In the genomic region with DNA sequence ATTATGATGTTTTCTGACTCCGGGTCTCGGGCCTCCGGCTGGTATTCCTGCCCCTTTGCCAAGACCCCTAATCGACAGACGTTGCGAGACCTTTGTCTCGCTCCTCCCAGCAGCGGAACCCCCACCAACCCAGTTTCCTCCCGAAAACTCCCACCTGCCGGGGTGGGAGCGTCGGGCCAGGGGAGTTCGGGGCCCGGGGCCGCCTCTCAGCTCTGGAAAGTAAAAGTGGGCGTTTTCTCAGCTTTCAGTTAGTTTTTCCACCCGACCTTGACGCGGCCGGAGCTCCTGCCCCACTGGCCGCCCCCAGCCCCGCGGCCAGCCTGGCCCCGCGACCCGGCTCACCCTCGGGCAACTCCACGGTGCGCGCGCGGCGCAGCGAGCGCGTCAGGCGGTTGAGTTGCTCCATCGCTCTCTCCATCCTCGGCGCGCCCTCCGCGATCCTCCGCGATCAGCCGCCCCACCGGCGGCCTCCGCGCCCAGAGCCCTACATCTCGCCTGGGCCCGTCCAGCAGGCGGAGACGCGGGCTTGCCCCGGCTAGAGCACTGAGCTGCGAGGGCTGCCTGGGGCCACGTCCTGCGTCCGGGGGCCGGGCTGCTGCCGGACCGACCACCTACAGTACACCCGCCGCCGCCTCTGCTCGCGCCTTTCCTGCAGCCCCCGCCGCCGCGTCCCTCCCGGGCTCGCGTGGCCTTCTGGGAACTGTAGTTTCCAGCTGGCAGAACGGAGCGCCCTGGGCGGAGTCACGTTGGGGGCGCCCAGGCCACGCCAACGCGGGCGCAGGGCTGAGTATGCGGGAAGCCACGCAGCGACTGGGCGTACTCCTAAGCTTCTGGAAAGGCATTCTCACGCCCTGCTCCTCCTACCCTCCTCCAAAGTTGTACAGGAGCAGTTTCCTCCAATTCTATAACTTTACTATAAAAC, we compare ENCODE assay signal across 1 cellular context.
TF ChIP-seq lines count a peak whose summit lies in the region.

A gene with protein sequence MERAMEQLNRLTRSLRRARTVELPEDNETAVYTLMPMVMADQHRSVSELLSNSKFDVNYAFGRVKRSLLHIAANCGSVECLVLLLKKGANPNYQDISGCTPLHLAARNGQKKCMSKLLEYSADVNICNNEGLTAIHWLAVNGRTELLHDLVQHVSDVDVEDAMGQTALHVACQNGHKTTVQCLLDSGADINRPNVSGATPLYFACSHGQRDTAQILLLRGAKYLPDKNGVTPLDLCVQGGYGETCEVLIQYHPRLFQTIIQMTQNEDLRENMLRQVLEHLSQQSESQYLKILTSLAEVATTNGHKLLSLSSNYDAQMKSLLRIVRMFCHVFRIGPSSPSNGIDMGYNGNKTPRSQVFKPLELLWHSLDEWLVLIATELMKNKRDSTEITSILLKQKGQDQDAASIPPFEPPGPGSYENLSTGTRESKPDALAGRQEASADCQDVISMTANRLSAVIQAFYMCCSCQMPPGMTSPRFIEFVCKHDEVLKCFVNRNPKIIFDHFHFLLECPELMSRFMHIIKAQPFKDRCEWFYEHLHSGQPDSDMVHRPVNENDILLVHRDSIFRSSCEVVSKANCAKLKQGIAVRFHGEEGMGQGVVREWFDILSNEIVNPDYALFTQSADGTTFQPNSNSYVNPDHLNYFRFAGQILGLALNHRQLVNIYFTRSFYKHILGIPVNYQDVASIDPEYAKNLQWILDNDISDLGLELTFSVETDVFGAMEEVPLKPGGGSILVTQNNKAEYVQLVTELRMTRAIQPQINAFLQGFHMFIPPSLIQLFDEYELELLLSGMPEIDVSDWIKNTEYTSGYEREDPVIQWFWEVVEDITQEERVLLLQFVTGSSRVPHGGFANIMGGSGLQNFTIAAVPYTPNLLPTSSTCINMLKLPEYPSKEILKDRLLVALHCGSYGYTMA (minus strand): TSS at position 695 of the 922 bp plus-strand sequence. CDS start 277 bp downstream, at position 418.

TF ChIP-seq in K562, 482 proteins besides CTCF, POLR2A, EP300 and RAD21 (continued from another document and continues in another):
- TF ChIP-seq MYBL2 (IDR thresholded peaks at IDR 0.05; ENCODE audit: low read depth): no peak
- no peak for TF ChIP-seq MYBL2 (CRISPR knock-in tag; IDR thresholded peaks at IDR 0.05; ENCODE audit: borderline replicate concordance)
- peak; percentile 83 to 86 for TF ChIP-seq NRF1 (conservative IDR thresholded peaks at IDR 0.05 in 1 of 2, IDR thresholded peaks at IDR 0.05 in 1 of 2)
- TF ChIP-seq, protein P1, sequence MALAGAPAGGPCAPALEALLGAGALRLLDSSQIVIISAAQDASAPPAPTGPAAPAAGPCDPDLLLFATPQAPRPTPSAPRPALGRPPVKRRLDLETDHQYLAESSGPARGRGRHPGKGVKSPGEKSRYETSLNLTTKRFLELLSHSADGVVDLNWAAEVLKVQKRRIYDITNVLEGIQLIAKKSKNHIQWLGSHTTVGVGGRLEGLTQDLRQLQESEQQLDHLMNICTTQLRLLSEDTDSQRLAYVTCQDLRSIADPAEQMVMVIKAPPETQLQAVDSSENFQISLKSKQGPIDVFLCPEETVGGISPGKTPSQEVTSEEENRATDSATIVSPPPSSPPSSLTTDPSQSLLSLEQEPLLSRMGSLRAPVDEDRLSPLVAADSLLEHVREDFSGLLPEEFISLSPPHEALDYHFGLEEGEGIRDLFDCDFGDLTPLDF (CRISPR knock-in tag; IDR thresholded peaks at IDR 0.05): peak; percentile 27; the same call in 1 of the 2 replicates
- peak in 1 of 2 experiments; percentile 25; a peak in 1 of 4 replicates for TF ChIP-seq KDM4B (IDR thresholded peaks at IDR 0.05; ENCODE audit: borderline replicate concordance in 2 of 2, low read depth in 1 of 2)
- TF ChIP-seq TARDBP (IDR thresholded peaks at IDR 0.05): no peak
- TF ChIP-seq MIER1 (IDR thresholded peaks at IDR 0.05; ENCODE audit: low read depth): no peak
- TF ChIP-seq TFAM (CRISPR knock-in tag; conservative IDR thresholded peaks at IDR 0.05): no peak
- TF ChIP-seq BDP1 (IDR thresholded peaks at IDR 0.05; ENCODE audit: insufficient read depth, insufficient read length): no peak
- no peak for TF ChIP-seq KAT2B (IDR thresholded peaks at IDR 0.05; ENCODE audit: low read depth, low read length)
- TF ChIP-seq, protein P2, sequence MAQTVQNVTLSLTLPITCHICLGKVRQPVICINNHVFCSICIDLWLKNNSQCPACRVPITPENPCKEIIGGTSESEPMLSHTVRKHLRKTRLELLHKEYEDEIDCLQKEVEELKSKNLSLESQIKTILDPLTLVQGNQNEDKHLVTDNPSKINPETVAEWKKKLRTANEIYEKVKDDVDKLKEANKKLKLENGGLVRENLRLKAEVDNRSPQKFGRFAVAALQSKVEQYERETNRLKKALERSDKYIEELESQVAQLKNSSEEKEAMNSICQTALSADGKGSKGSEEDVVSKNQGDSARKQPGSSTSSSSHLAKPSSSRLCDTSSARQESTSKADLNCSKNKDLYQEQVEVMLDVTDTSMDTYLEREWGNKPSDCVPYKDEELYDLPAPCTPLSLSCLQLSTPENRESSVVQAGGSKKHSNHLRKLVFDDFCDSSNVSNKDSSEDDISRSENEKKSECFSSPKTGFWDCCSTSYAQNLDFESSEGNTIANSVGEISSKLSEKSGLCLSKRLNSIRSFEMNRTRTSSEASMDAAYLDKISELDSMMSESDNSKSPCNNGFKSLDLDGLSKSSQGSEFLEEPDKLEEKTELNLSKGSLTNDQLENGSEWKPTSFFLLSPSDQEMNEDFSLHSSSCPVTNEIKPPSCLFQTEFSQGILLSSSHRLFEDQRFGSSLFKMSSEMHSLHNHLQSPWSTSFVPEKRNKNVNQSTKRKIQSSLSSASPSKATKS (CRISPR knock-in tag; IDR thresholded peaks at IDR 0.05): no peak
- TF ChIP-seq SIX5 (IDR thresholded peaks at IDR 0.05; ENCODE audit: borderline replicate concordance in 1 of 2, insufficient read depth in 1 of 2, low read depth in 1 of 2, low read length in 2 of 2): peak; percentile 56 to 72
- no peak for TF ChIP-seq RAD51 (IDR thresholded peaks at IDR 0.05; ENCODE audit: borderline replicate concordance, low read depth)
- TF ChIP-seq, protein P3, sequence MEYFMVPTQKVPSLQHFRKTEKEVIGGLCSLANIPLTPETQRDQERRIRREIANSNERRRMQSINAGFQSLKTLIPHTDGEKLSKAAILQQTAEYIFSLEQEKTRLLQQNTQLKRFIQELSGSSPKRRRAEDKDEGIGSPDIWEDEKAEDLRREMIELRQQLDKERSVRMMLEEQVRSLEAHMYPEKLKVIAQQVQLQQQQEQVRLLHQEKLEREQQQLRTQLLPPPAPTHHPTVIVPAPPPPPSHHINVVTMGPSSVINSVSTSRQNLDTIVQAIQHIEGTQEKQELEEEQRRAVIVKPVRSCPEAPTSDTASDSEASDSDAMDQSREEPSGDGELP (CRISPR knock-in tag; IDR thresholded peaks at IDR 0.05; ENCODE audit: borderline replicate concordance): peak; percentile 97
- TF ChIP-seq, protein P4, sequence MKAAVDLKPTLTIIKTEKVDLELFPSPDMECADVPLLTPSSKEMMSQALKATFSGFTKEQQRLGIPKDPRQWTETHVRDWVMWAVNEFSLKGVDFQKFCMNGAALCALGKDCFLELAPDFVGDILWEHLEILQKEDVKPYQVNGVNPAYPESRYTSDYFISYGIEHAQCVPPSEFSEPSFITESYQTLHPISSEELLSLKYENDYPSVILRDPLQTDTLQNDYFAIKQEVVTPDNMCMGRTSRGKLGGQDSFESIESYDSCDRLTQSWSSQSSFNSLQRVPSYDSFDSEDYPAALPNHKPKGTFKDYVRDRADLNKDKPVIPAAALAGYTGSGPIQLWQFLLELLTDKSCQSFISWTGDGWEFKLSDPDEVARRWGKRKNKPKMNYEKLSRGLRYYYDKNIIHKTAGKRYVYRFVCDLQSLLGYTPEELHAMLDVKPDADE (conservative IDR thresholded peaks at IDR 0.05; ENCODE audit: control insufficient read depth, low read depth, low read length): peak; percentile 86
- no peak for TF ChIP-seq HDAC3 (IDR thresholded peaks at IDR 0.05; ENCODE audit: borderline replicate concordance, partially characterized antibody)
- TF ChIP-seq, protein P5, sequence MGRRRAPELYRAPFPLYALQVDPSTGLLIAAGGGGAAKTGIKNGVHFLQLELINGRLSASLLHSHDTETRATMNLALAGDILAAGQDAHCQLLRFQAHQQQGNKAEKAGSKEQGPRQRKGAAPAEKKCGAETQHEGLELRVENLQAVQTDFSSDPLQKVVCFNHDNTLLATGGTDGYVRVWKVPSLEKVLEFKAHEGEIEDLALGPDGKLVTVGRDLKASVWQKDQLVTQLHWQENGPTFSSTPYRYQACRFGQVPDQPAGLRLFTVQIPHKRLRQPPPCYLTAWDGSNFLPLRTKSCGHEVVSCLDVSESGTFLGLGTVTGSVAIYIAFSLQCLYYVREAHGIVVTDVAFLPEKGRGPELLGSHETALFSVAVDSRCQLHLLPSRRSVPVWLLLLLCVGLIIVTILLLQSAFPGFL (CRISPR knock-in tag; IDR thresholded peaks at IDR 0.05): no peak
- no peak for TF ChIP-seq ILF3 (IDR thresholded peaks at IDR 0.05; ENCODE audit: borderline replicate concordance)
- TF ChIP-seq CC2D1A (IDR thresholded peaks at IDR 0.05): no peak
- TF ChIP-seq POLR2G (IDR thresholded peaks at IDR 0.05; ENCODE audit: low read depth, low read length): peak; percentile 86
- no peak for TF ChIP-seq PHB (CRISPR knock-in tag; IDR thresholded peaks at IDR 0.05)
- TF ChIP-seq, protein P6, sequence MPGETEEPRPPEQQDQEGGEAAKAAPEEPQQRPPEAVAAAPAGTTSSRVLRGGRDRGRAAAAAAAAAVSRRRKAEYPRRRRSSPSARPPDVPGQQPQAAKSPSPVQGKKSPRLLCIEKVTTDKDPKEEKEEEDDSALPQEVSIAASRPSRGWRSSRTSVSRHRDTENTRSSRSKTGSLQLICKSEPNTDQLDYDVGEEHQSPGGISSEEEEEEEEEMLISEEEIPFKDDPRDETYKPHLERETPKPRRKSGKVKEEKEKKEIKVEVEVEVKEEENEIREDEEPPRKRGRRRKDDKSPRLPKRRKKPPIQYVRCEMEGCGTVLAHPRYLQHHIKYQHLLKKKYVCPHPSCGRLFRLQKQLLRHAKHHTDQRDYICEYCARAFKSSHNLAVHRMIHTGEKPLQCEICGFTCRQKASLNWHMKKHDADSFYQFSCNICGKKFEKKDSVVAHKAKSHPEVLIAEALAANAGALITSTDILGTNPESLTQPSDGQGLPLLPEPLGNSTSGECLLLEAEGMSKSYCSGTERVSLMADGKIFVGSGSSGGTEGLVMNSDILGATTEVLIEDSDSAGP (CRISPR knock-in tag; IDR thresholded peaks at IDR 0.05): no peak
- TF ChIP-seq ZFP36 (IDR thresholded peaks at IDR 0.05; ENCODE audit: low read depth, low read length, partially characterized antibody): peak; percentile 24
- TF ChIP-seq MAFK (IDR thresholded peaks at IDR 0.05; ENCODE audit: low read length): no peak
- peak; percentile 91 for TF ChIP-seq HNRNPLL (IDR thresholded peaks at IDR 0.05; ENCODE audit: low read depth, low read length, poor library complexity, severe bottlenecking)
- peak; percentile 52; the same call in 1 of the 2 replicates for TF ChIP-seq ATF1 (CRISPR knock-in tag; IDR thresholded peaks at IDR 0.05)
- TF ChIP-seq ATF1 (tag; IDR thresholded peaks at IDR 0.05): peak; percentile 93
- no peak for TF ChIP-seq NCOA4 (IDR thresholded peaks at IDR 0.05; ENCODE audit: partially characterized antibody)
- TF ChIP-seq, protein P7, sequence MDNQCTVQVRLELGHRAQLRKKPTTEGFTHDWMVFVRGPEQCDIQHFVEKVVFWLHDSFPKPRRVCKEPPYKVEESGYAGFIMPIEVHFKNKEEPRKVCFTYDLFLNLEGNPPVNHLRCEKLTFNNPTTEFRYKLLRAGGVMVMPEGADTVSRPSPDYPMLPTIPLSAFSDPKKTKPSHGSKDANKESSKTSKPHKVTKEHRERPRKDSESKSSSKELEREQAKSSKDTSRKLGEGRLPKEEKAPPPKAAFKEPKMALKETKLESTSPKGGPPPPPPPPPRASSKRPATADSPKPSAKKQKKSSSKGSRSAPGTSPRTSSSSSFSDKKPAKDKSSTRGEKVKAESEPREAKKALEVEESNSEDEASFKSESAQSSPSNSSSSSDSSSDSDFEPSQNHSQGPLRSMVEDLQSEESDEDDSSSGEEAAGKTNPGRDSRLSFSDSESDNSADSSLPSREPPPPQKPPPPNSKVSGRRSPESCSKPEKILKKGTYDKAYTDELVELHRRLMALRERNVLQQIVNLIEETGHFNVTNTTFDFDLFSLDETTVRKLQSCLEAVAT (IDR thresholded peaks at IDR 0.05): peak in 1 of 2 experiments; percentile 98; a peak in 2 of 4 replicates
- TF ChIP-seq CBX8 (IDR thresholded peaks at IDR 0.05; ENCODE audit: borderline replicate concordance, extremely low read depth, low read depth, low read length, poor library complexity, severe bottlenecking): no peak
- TF ChIP-seq ADNP (tag; IDR thresholded peaks at IDR 0.05): no peak
- no peak for TF ChIP-seq NR3C1 (CRISPR knock-in tag; IDR thresholded peaks at IDR 0.05)
- no peak for TF ChIP-seq GTF2F1 (IDR thresholded peaks at IDR 0.05; ENCODE audit: low read depth, low read length)
- TF ChIP-seq, protein P8, sequence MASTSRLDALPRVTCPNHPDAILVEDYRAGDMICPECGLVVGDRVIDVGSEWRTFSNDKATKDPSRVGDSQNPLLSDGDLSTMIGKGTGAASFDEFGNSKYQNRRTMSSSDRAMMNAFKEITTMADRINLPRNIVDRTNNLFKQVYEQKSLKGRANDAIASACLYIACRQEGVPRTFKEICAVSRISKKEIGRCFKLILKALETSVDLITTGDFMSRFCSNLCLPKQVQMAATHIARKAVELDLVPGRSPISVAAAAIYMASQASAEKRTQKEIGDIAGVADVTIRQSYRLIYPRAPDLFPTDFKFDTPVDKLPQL (IDR thresholded peaks at IDR 0.05; ENCODE audit: extremely low read depth, insufficient read length): no peak
- TF ChIP-seq MYNN (IDR thresholded peaks at IDR 0.05): 0 out of 2 replicates have a peak, but pooled peaks have one; percentile 32
- TF ChIP-seq MYNN (CRISPR knock-in tag; IDR thresholded peaks at IDR 0.05): no peak
- TF ChIP-seq PRPF4 (IDR thresholded peaks at IDR 0.05; ENCODE audit: insufficient read depth, low read depth, low read length, poor library complexity, severe bottlenecking): no peak
- peak; percentile 57; the same call in 1 of the 2 replicates for TF ChIP-seq SAFB (IDR thresholded peaks at IDR 0.05; ENCODE audit: borderline replicate concordance, low read depth, low read length)
- peak; percentile 92 for TF ChIP-seq HCFC1 (IDR thresholded peaks at IDR 0.05; ENCODE audit: low read depth, low read length)
- no peak; the same call in 1 of the 2 replicates for TF ChIP-seq SIN3B (IDR thresholded peaks at IDR 0.05; ENCODE audit: low read depth)
- TF ChIP-seq ZNF431 (CRISPR knock-in tag; IDR thresholded peaks at IDR 0.05): no peak
- TF ChIP-seq DACH1 (IDR thresholded peaks at IDR 0.05; ENCODE audit: partially characterized antibody): no peak
- TF ChIP-seq, protein P9, sequence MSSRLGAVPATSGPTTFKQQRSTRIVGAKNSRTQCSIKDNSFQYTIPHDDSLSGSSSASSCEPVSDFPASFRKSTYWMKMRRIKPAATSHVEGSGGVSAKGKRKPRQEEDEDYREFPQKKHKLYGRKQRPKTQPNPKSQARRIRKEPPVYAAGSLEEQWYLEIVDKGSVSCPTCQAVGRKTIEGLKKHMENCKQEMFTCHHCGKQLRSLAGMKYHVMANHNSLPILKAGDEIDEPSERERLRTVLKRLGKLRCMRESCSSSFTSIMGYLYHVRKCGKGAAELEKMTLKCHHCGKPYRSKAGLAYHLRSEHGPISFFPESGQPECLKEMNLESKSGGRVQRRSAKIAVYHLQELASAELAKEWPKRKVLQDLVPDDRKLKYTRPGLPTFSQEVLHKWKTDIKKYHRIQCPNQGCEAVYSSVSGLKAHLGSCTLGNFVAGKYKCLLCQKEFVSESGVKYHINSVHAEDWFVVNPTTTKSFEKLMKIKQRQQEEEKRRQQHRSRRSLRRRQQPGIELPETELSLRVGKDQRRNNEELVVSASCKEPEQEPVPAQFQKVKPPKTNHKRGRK (tag; IDR thresholded peaks at IDR 0.05): no peak
